Comparison of ENCODE assay signal across 20 cellular contexts in the genomic region with DNA sequence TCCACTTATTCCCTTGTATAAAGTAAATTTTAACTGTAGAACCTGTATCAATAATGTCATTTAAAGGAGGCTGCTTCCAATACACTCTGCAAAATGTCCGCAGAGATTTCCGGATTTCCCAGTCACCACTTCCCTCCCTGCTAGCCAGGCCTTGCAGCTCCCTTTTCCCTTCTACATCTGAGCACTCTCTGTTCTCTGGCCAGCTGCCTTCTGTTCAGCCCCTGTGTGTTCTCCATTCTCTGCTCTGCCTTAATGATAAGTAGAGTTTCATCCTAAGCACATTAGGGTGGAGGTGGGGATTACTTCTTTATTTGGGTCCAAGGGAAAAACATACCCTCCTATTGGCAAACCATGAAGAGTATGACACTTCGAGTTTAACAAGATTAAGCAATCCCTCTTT.
DNase-seq lines count a peak whose midpoint lies in the region; ATAC-seq, FAIRE-seq and TF ChIP-seq lines count a peak whose summit lies in the region.
"Had no signal": no experiment of that assay in that cellular context is flagged by ENCODE, and none has a peak within 500 bp of the region (broad histone marks: within the 10 kb centered on the region; RNA-seq: fewer than 3 reads in every experiment).

No MANE protein-coding gene starts in this region.

- no peak overlapping the region for H2BK5ac ChIP-seq in H1 (ENCODE audit: low read depth, low read length)

- 64% methylated on average over 3 of the region's 3 CpGs; no CpG with 5 or more reads in 1 of the 2 experiments for WGBS in H1 (ENCODE audit: extremely low coverage in 1 of 2, insufficient coverage in 1 of 2, insufficient read length in 1 of 2, insufficient replicate concordance in 2 of 2, low coverage in 1 of 2, low lambda C conversion rate in 2 of 2, missing lambda C conversion rate in 1 of 2), 2 experiments

- peak overlapping the region; percentile 1; the same call in 1 of the 2 replicates for H2BK12ac ChIP-seq in H1 (ENCODE audit: low read depth, low read length)

- no peak overlapping the region for H3K4me3 ChIP-seq in BLaER1 treated with 17β-estradiol and CSF1 and Interleukin-3, amounts not matched to agents 10 nM and 100 nM
- H3K4me3 ChIP-seq in H1 (ENCODE audit: extremely low read depth in 1 of 4, insufficient read depth in 2 of 4, low read depth in 3 of 4, low read length in 4 of 4) (no peak overlapping the region), neural progenitor cell (no peak overlapping the region), kidney (ENCODE audit: low read length in 2 of 2) (no peak overlapping the region)

- H3K9ac ChIP-seq in BLaER1 treated with 17β-estradiol and CSF1 and Interleukin-3, amounts not matched to agents 10 nM and 100 nM, result no peak overlapping the region
- peak overlapping the region in 1 of 4 experiments; percentile 3; a peak in 1 of 7 replicates for H3K9ac ChIP-seq in H1 (replicated peaks in 1 of 4; ENCODE audit: extremely low read depth in 1 of 4, low read depth in 3 of 4, low read length in 3 of 4)
- H3K9ac ChIP-seq in neural progenitor cell, result no peak overlapping the region
- H3K9ac ChIP-seq in kidney (ENCODE audit: low read length in 2 of 2), result no peak overlapping the region

- H3K23me2 ChIP-seq in H1 (ENCODE audit: low read depth, low read length), result peaks cover 3% of the 10 kb centered on the region; the same call in 1 of the 2 replicates

- DNase-seq in NCI-H82 treated with DMSO at 0.1 percent for 48 hours (lab: John Stamatoyannopoulos, UW; ENCODE audit: unreplicated experiment), result peak; percentile 97
- DNase-seq in H1 (ENCODE audit: low read depth in 1 of 2, low spot score in 2 of 2), result no peak
- DNase-seq in neural progenitor cell (ENCODE audit: low spot score), result peak; percentile 36
- DNase-seq in kidney, result no peak
- DNase-seq: CD4-positive, alpha-beta T cell; DMS53; H7; Karpas-422; NCI-H1092; NCI-H1436; NCI-H187 treated with DMSO at 0.1 percent for 48 hours; NCI-H526; SHP77 had no signal

- intact Hi-C loops in kidney (cut with DNase I), result no loop called here

- no peak overlapping the region for H3K4me3 Mint-ChIP-seq in neural progenitor cell
- H3K4me3 Mint-ChIP-seq: CD4-positive, alpha-beta T cell had no signal

- no peak overlapping the region for H3K23ac ChIP-seq in H1 (ENCODE audit: insufficient read length)

- H3K36me3 ChIP-seq in BLaER1 treated with 17β-estradiol and CSF1 and Interleukin-3, amounts not matched to agents 10 nM and 100 nM, result no peaks in the 10 kb centered on the region
- no peaks in the 10 kb centered on the region for H3K36me3 ChIP-seq in H1 (ENCODE audit: control insufficient read depth in 2 of 4, insufficient read depth in 4 of 4, low read length in 3 of 4)
- H3K36me3 ChIP-seq in neural progenitor cell, result no peaks in the 10 kb centered on the region
- no peaks in the 10 kb centered on the region for H3K36me3 ChIP-seq in kidney (ENCODE audit: control insufficient read depth in 1 of 2, insufficient read depth in 2 of 2, low read length in 2 of 2)

- FAIRE-seq in H1 (lab: Jason Lieb, UNC), result no peak
- no peak for FAIRE-seq in kidney (lab: Jason Lieb, UNC)
- FAIRE-seq: D721Med, HepG2 had no signal

- ATAC-seq in GM21717 (IDR thresholded peaks at IDR 0.05; ENCODE audit: unreplicated experiment) (no peak), GM19395 (IDR thresholded peaks at IDR 0.05; ENCODE audit: unreplicated experiment) (no peak)
- ATAC-seq: HepG2, Panc1 had no signal

- H3K9me3 ChIP-seq in BLaER1 treated with 17β-estradiol and CSF1 and Interleukin-3, amounts not matched to agents 10 nM and 100 nM (replicated peaks in 1 of 11), result no peaks in the 10 kb centered on the region
- no peaks in the 10 kb centered on the region for H3K9me3 ChIP-seq in H1 (ENCODE audit: insufficient read depth in 2 of 2, low read depth in 1 of 2, low read length in 1 of 2)
- no peaks in the 10 kb centered on the region for H3K9me3 ChIP-seq in neural progenitor cell (ENCODE audit: low read depth)
- H3K9me3 ChIP-seq in kidney (ENCODE audit: control insufficient read depth in 1 of 2, low read length in 2 of 2), result no peaks in the 10 kb centered on the region

- H3K56ac ChIP-seq in H1 (replicated peaks; ENCODE audit: insufficient read length, low read depth, low read length), result no peak overlapping the region

- H4K5ac ChIP-seq in H1 (ENCODE audit: insufficient read length, low read depth, low read length), result no peak overlapping the region

- peaks cover 40% of the 10 kb centered on the region for H3F3A ChIP-seq in neural progenitor cell (ENCODE audit: low read depth)

- peak overlapping the region; percentile 10 for H3K27ac Mint-ChIP-seq in neural progenitor cell
- H3K27ac Mint-ChIP-seq: CD4-positive, alpha-beta T cell had no signal

- no peak overlapping the region for H3K14ac ChIP-seq in H1 (ENCODE audit: insufficient read length)

- no peak overlapping the region for H2AK5ac ChIP-seq in H1 (ENCODE audit: low read depth, low read length)

- peak overlapping the region; percentile 38; the same call in 1 of the 2 replicates for H2BK20ac ChIP-seq in H1 (ENCODE audit: low read length)

- H3K27me3 ChIP-seq in BLaER1 treated with 17β-estradiol and CSF1 and Interleukin-3, amounts not matched to agents 10 nM and 100 nM, result peaks cover 22 to 43% (median 32%) of the 10 kb centered on the region in 11 experiments
- H3K27me3 ChIP-seq in H1 (replicated peaks in 1 of 4; ENCODE audit: control insufficient read depth in 3 of 4, extremely low read depth in 1 of 4, insufficient read depth in 3 of 4, low read length in 3 of 4) (no peaks in the 10 kb centered on the region), neural progenitor cell (peaks cover 70% of the 10 kb centered on the region)

- H4K20me1 ChIP-seq in BLaER1 treated with 17β-estradiol and CSF1 and Interleukin-3, amounts not matched to agents 10 nM and 100 nM, result no peaks in the 10 kb centered on the region
- H4K20me1 ChIP-seq in H1 (replicated peaks in 1 of 2; ENCODE audit: control insufficient read depth in 1 of 2, insufficient read depth in 2 of 2, low read length in 2 of 2) (no peaks in the 10 kb centered on the region), neural progenitor cell (ENCODE audit: low read depth) (peaks cover 5% of the 10 kb centered on the region)

- no peak overlapping the region for H2BK120ac ChIP-seq in H1 (replicated peaks; ENCODE audit: low read depth, low read length)

- no peak for TF ChIP-seq RAD21 in H1 (IDR thresholded peaks at IDR 0.05 in 1 of 2, conservative IDR thresholded peaks at IDR 0.05 in 1 of 2; ENCODE audit: low read depth in 2 of 2, low read length in 2 of 2)

- H4K91ac ChIP-seq in H1 (replicated peaks; ENCODE audit: insufficient read length, low read length), result no peak overlapping the region

- H3K36me3 Mint-ChIP-seq in neural progenitor cell, result no peaks in the 10 kb centered on the region

- H3K9me3 Mint-ChIP-seq in neural progenitor cell, result no peaks in the 10 kb centered on the region

- CTCF ChIA-PET in H1 (lab: Charles Lee; ENCODE audit: partially characterized antibody), result interaction anchor here (1.0 to 2.0 kb wide), 4 partner anchors 10 to 475 kb away, joined by 3 to 6 read pairs (median 6); no protein-coding TSS in a partner anchor

- TF ChIP-seq CTCF in H1 (IDR thresholded peaks at IDR 0.05; ENCODE audit: control extremely low read depth in 1 of 3, insufficient read depth in 1 of 3, low read depth in 1 of 3, low read length in 3 of 3) (no peak), neural progenitor cell (IDR thresholded peaks at IDR 0.05) (no peak), kidney (IDR thresholded peaks at IDR 0.05; ENCODE audit: borderline replicate concordance, extremely low read depth, insufficient read depth) (no peak)

- peak overlapping the region in 4 of 11 experiments; percentile 15 to 83 (median 73); a peak in 7 of 22 replicates for H3K27ac ChIP-seq in BLaER1 treated with 17β-estradiol and CSF1 and Interleukin-3, amounts not matched to agents 10 nM and 100 nM
- H3K27ac ChIP-seq in H1 (ENCODE audit: low read depth, low read length), result no peak overlapping the region
- H3K27ac ChIP-seq in neural progenitor cell, result peak overlapping the region; percentile 19
- no peak overlapping the region for H3K27ac ChIP-seq in kidney (ENCODE audit: low read depth in 2 of 2, low read length in 2 of 2)
- H3K27ac ChIP-seq: RWPE1 had no signal

- no peak overlapping the region for H3K4ac ChIP-seq in H1 (replicated peaks; ENCODE audit: insufficient read length, low read depth, low read length)

- POLR2A ChIA-PET in H1 (lab: Charles Lee; ENCODE audit: partially characterized antibody), result no interaction called here

- peak overlapping the region; percentile 17; the same call in 1 of the 2 replicates for H3K18ac ChIP-seq in H1 (ENCODE audit: extremely low read depth, low read length)

- no peak overlapping the region for H4K8ac ChIP-seq in H1 (ENCODE audit: extremely low read depth, insufficient read depth, low read length)

- H3K79me2 ChIP-seq in H1 (ENCODE audit: control insufficient read depth in 1 of 2, insufficient read depth in 2 of 2, low read length in 2 of 2) (peaks cover 0 to 8% of the 10 kb centered on the region in 2 experiments; a peak in 1 of 4 replicates), neural progenitor cell (ENCODE audit: low read depth) (no peaks in the 10 kb centered on the region)

- H2BK15ac ChIP-seq in H1 (ENCODE audit: low read length), result no peak overlapping the region

- H3K4me1 Mint-ChIP-seq in neural progenitor cell, result peaks cover 53% of the 10 kb centered on the region

- no peak for TF ChIP-seq EP300 in H1 (IDR thresholded peaks at IDR 0.05; ENCODE audit: borderline replicate concordance in 1 of 2, low read depth in 2 of 2, low read length in 2 of 2)

- peaks cover 3% of the 10 kb centered on the region for H3K27me3 Mint-ChIP-seq in neural progenitor cell (ENCODE audit: insufficient read depth, low read depth)

- no peak overlapping the region for H2AFZ ChIP-seq in H1 (ENCODE audit: low read length)
- no peak overlapping the region for H2AFZ ChIP-seq in neural progenitor cell (replicated peaks)

- no peaks in the 10 kb centered on the region for H3K79me1 ChIP-seq in H1 (ENCODE audit: low read depth, low read length)

- peaks cover 20 to 51% (median 37%) of the 10 kb centered on the region in 10 experiments for H3K4me1 ChIP-seq in BLaER1 treated with 17β-estradiol and CSF1 and Interleukin-3, amounts not matched to agents 10 nM and 100 nM
- H3K4me1 ChIP-seq in H1 (replicated peaks in 1 of 4; ENCODE audit: control insufficient read depth in 3 of 4, insufficient read depth in 4 of 4, low read length in 3 of 4) (peaks cover 4 to 21% (median 12%) of the 10 kb centered on the region in 4 experiments; a peak in 4 of 7 replicates), neural progenitor cell (peaks cover 38% of the 10 kb centered on the region), kidney (ENCODE audit: control insufficient read depth in 1 of 2, insufficient read depth in 1 of 2, low read depth in 1 of 2, low read length in 2 of 2) (peaks cover 0 to 3% of the 10 kb centered on the region in 2 donors)

- TF ChIP-seq POLR2A in H1 (IDR thresholded peaks at IDR 0.05; ENCODE audit: control extremely low read depth in 1 of 2, low read depth in 2 of 2, low read length in 2 of 2), result no peak

- peak overlapping the region in 9 of 11 experiments; percentile 70 to 95 (median 89); a peak in 17 of 22 replicates for H3K4me2 ChIP-seq in BLaER1 treated with 17β-estradiol and CSF1 and Interleukin-3, amounts not matched to agents 10 nM and 100 nM
- no peak overlapping the region for H3K4me2 ChIP-seq in H1 (ENCODE audit: insufficient read depth in 1 of 2, low read depth in 2 of 2, low read length in 2 of 2)
- no peak overlapping the region for H3K4me2 ChIP-seq in neural progenitor cell

TF ChIP-seq in H1, 55 proteins besides CTCF, POLR2A, EP300 and RAD21 (continues in another document):
- no peak for TF ChIP-seq TAF1 (IDR thresholded peaks at IDR 0.05; ENCODE audit: low read depth, low read length)

Comparison
In these comparisons a context has a peak if more than half of its experiments do, and no peak if none do; other contexts are left out.
1. H3K4me2 ChIP-seq: peak in BLaER1 treated with 17β-estradiol and CSF1 and Interleukin-3, amounts not matched to agents 10 nM and 100 nM (9 of 11); none in H1 (0 of 2) and neural progenitor cell (single experiment).
2. DNase-seq: peak in NCI-H82 treated with DMSO at 0.1 percent for 48 hours (single experiment) and neural progenitor cell (single experiment); none in H1 (0 of 2) and kidney (single experiment).